13 cellular contexts compared by ENCODE assay signal in genomic region chr9:17839744-17840143, GRCh38.
"Had no signal": no experiment of that assay in that cellular context is flagged by ENCODE, and none has a peak within 500 bp of the region (broad histone marks: within the 10 kb centered on the region; RNA-seq: fewer than 3 reads in every experiment).

No MANE protein-coding gene starts in this region.

- H3K27me3 Mint-ChIP-seq: activated naive CD8-positive, alpha-beta T cell treated with anti-CD3 and anti-CD28 coated beads, Interleukin-2, amount 10 ng/mL, durations not matched to agents 7 days and 5 days; central memory CD8-positive, alpha-beta T cell; natural killer cell treated with Interleukin-12 subunit alpha and Interleukin-12 subunit beta and Interleukin-15 and Interleukin-18, amount 100 ng/mL, for 72 hours; stimulated activated memory B cell treated with anti-CD40 and anti-IgM and Interleukin-4, amounts not matched to agents 10 μg/mL and 1 μg/mL and 100 μg/mL, for 72 hours had no signal

- H3K27ac Mint-ChIP-seq: activated naive CD8-positive, alpha-beta T cell treated with anti-CD3 and anti-CD28 coated beads, Interleukin-2, amount 10 ng/mL, durations not matched to agents 7 days and 5 days; activated T-helper 1 cell treated with anti-CD3 and anti-CD28 coated beads, Interleukin-12 subunit alpha, Interleukin-12 subunit beta, Interleukin-2, Interleukin-4 antibody, amounts not matched to agents 30 ng/mL and 10 ng/mL and 1 ng/mL, durations not matched to agents 14 hours and 24 hours and 36 hours; natural killer cell treated with Interleukin-12 subunit alpha and Interleukin-12 subunit beta and Interleukin-15 and Interleukin-18, amount 100 ng/mL, for 72 hours; stimulated activated memory B cell treated with anti-CD40 and anti-IgM and Interleukin-4, amounts not matched to agents 10 μg/mL and 1 μg/mL and 100 μg/mL, for 72 hours had no signal

- DNase-seq: activated CD4-positive, CD25-positive, alpha-beta regulatory T cell treated with anti-CD3 and anti-CD28 coated beads, Interleukin-2, amount 50 U/mL, for 72 hours; activated naive CD4-positive, alpha-beta T cell; activated naive CD8-positive, alpha-beta T cell treated with anti-CD3 and anti-CD28 coated beads, Interleukin-2, amount 10 ng/mL, durations not matched to agents 7 days and 5 days; brain microvascular endothelial cell; hippocampal formation; mesenchymal stem cell; nucleus accumbens; posterior cingulate gyrus; thyroid gland had no signal

- H3K36me3 Mint-ChIP-seq: activated naive CD8-positive, alpha-beta T cell treated with anti-CD3 and anti-CD28 coated beads, Interleukin-2, amount 10 ng/mL, durations not matched to agents 7 days and 5 days; natural killer cell treated with Interleukin-12 subunit alpha and Interleukin-12 subunit beta and Interleukin-15 and Interleukin-18, amount 100 ng/mL, for 72 hours; stimulated activated memory B cell treated with anti-CD40 and anti-IgM and Interleukin-4, amounts not matched to agents 10 μg/mL and 1 μg/mL and 100 μg/mL, for 72 hours had no signal

- ATAC-seq: natural killer cell treated with Interleukin-12 subunit alpha and Interleukin-12 subunit beta and Interleukin-15 and Interleukin-18, amount 100 ng/mL, for 72 hours; stimulated activated memory B cell treated with anti-CD40 and anti-IgM and Interleukin-4, amounts not matched to agents 10 μg/mL and 1 μg/mL and 100 μg/mL, for 72 hours had no signal

- H3K4me3 Mint-ChIP-seq: activated naive CD8-positive, alpha-beta T cell treated with anti-CD3 and anti-CD28 coated beads, Interleukin-2, amount 10 ng/mL, durations not matched to agents 7 days and 5 days; activated T-helper 1 cell treated with anti-CD3 and anti-CD28 coated beads, Interleukin-12 subunit alpha, Interleukin-12 subunit beta, Interleukin-2, Interleukin-4 antibody, amounts not matched to agents 30 ng/mL and 10 ng/mL and 1 ng/mL, durations not matched to agents 14 hours and 24 hours and 36 hours; central memory CD8-positive, alpha-beta T cell; natural killer cell treated with Interleukin-12 subunit alpha and Interleukin-12 subunit beta and Interleukin-15 and Interleukin-18, amount 100 ng/mL, for 72 hours; stimulated activated memory B cell treated with anti-CD40 and anti-IgM and Interleukin-4, amounts not matched to agents 10 μg/mL and 1 μg/mL and 100 μg/mL, for 72 hours had no signal

- H3K4me1 Mint-ChIP-seq: activated naive CD8-positive, alpha-beta T cell treated with anti-CD3 and anti-CD28 coated beads, Interleukin-2, amount 10 ng/mL, durations not matched to agents 7 days and 5 days; central memory CD8-positive, alpha-beta T cell; stimulated activated memory B cell treated with anti-CD40 and anti-IgM and Interleukin-4, amounts not matched to agents 10 μg/mL and 1 μg/mL and 100 μg/mL, for 72 hours had no signal
